Comparison of ENCODE assay signal across 8 cellular contexts in the genomic region with DNA sequence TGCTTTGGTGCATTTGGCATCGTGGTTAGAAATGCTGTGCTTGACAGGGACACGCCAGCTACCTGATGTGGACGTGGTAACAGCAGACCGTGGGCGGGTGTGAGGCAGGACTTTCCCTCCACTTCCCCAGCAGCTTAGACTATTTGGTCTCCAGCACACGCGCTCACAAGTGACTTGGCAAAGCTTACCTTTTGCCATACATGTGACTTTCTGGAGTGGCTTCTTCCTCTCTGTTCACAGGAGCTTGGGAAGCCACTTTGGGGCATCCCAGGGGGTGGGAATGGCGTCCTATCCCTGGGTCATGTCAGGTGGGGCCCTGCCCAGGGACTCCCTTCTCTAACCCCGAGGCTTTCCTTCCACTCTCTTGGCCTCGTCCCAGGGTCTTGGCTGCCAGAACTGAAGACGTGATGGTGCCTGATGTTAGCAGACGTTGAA.
DNase-seq lines count a peak whose midpoint lies in the region; ATAC-seq and TF ChIP-seq lines count a peak whose summit lies in the region.

No MANE protein-coding gene starts in this region.

- ATAC-seq in GM21381 (IDR thresholded peaks at IDR 0.05; ENCODE audit: unreplicated experiment) (peak; percentile 62), lower lobe of right lung (peak; percentile 36 to 81)

- no peak overlapping the region for H3K4me2 ChIP-seq in OCI-LY7 (ENCODE audit: low read length)

- no TSS peak for BruUV-seq in OCI-LY7 (replicated peaks; lab: Mats Ljungman, UMichigan)

- H4K20me1 ChIP-seq in OCI-LY7 (ENCODE audit: insufficient read depth, low read length), result no peaks in the 10 kb centered on the region

- POLR2A ChIA-PET in OCI-LY7 (lab: Charles Lee), result no interaction called here

- H3K4me1 ChIP-seq in lower lobe of right lung (peaks cover 5% of the 10 kb centered on the region), OCI-LY7 (ENCODE audit: insufficient read depth, low read length, poor library complexity, severe bottlenecking) (no peaks in the 10 kb centered on the region)

- DNase-seq in DMS53 (lab: John Stamatoyannopoulos, UW) (peak; percentile 64), NCI-H2196 treated with DMSO at 0.1 percent for 48 hours (lab: John Stamatoyannopoulos, UW; ENCODE audit: unreplicated experiment) (peak; percentile 8), lower lobe of right lung (no peak), epidermal melanocyte (ENCODE audit: insufficient read length, low spot score) (no peak), glomerular visceral epithelial cell (ENCODE audit: extremely low spot score) (no peak), OCI-LY7 (ENCODE audit: low spot score) (no peak), kidney glomerular epithelial cell (lab: John Stamatoyannopoulos, UW) (no peak)

- no peaks in the 10 kb centered on the region for H3K27me3 ChIP-seq in lower lobe of right lung (ENCODE audit: low read depth)

- H3K9me2 ChIP-seq in OCI-LY7 (ENCODE audit: insufficient read depth, low read length), result no peaks in the 10 kb centered on the region

- no peaks in the 10 kb centered on the region for H3K79me2 ChIP-seq in OCI-LY7 (ENCODE audit: insufficient read depth, low read depth, low read length)

- H2AFZ ChIP-seq in OCI-LY7 (ENCODE audit: low read length), result no peak overlapping the region

- no peaks in the 10 kb centered on the region for H3K36me3 ChIP-seq in lower lobe of right lung
- no peaks in the 10 kb centered on the region for H3K36me3 ChIP-seq in OCI-LY7 (ENCODE audit: insufficient read depth, low read length)

- TF ChIP-seq CTCF in lower lobe of right lung (IDR thresholded peaks at IDR 0.05) (no peak), OCI-LY7 (conservative IDR thresholded peaks at IDR 0.05; ENCODE audit: low read length) (no peak)

- H3K9me3 ChIP-seq in lower lobe of right lung (no peaks in the 10 kb centered on the region), OCI-LY7 (ENCODE audit: low read length) (no peaks in the 10 kb centered on the region)

- H3K27ac ChIP-seq in lower lobe of right lung (no peak overlapping the region), OCI-LY7 (ENCODE audit: low read depth, low read length, poor library complexity, severe bottlenecking) (no peak overlapping the region)

- H3K4me3 ChIP-seq in lower lobe of right lung (no peak overlapping the region), OCI-LY7 (ENCODE audit: low read depth, low read length, poor library complexity, severe bottlenecking) (no peak overlapping the region)

- intact Hi-C loops in lower lobe of right lung (cut with DNase I) (no loop called here), OCI-LY7 (cut with micrococcal nuclease; ENCODE audit: unreplicated experiment) (no loop called here)

- CTCF ChIA-PET in OCI-LY7 (lab: Charles Lee; ENCODE audit: unreplicated experiment), result no interaction called here

Comparison
In these comparisons a context has a peak if more than half of its experiments do, and no peak if none do; other contexts are left out.
1. DNase-seq: peak in DMS53 (single experiment) and NCI-H2196 treated with DMSO at 0.1 percent for 48 hours (single experiment); none in lower lobe of right lung (single experiment), epidermal melanocyte (single experiment), glomerular visceral epithelial cell (single experiment), OCI-LY7 (single experiment) and kidney glomerular epithelial cell (single experiment).